Comparison of ENCODE assay signal across 28 cellular contexts in genomic region chr4:60443068-60443467, GRCh38.
"Had no signal": no experiment of that assay in that cellular context is flagged by ENCODE, and none has a peak within 500 bp of the region (broad histone marks: within the 10 kb centered on the region; RNA-seq: fewer than 3 reads in every experiment).

No MANE protein-coding gene starts in this region.

- H3K4me3 ChIP-seq: stomach, suprapubic skin, testis, thoracic aorta, thyroid gland, tibial artery, tibial nerve, transverse colon, upper lobe of left lung, upper lobe of right lung, uterus, vagina had no signal

- H3K4me1 ChIP-seq: stomach, suprapubic skin, testis, thyroid gland, tibial artery, tibial nerve, transverse colon, upper lobe of left lung, upper lobe of right lung, uterus, vagina had no signal

- DNase-seq: stimulated activated CD4-positive, alpha-beta T cell treated with anti-CD3 and anti-CD28 coated beads, Interleukin-2, amount 100 ng/mL, for 48 hours; stimulated activated CD4-positive, alpha-beta T cell treated with anti-CD3 and anti-CD28 coated beads, Interleukin-4, amount 100 ng/mL, for 1 hour; stimulated activated CD4-positive, alpha-beta T cell treated with anti-CD3 and anti-CD28 coated beads, Interleukin-4, amount 100 ng/mL, for 24 hours; stimulated activated CD4-positive, alpha-beta T cell treated with anti-CD3 and anti-CD28 coated beads, Interleukin-4, amount 100 ng/mL, for 4 hours; stimulated activated CD8-positive, alpha-beta memory T cell treated with anti-CD3 and anti-CD28 coated beads, Interleukin-4, amount 100 ng/mL, for 48 hours; stimulated activated naive B cell treated with anti-CD40 and anti-IgM and Interleukin-4, amounts not matched to agents 10 μg/mL and 1 μg/mL and 100 μg/mL, for 72 hours; stimulated activated naive CD4-positive, alpha-beta T cell; stimulated activated naive CD4-positive, alpha-beta T cell treated with Interleukin-2 at 50 U/mL for 16 hours; stimulated activated naive CD8-positive, alpha-beta T cell treated with anti-CD3 and anti-CD28 coated beads, Interleukin-15, amount 100 ng/mL, for 72 hours; stimulated activated naive CD8-positive, alpha-beta T cell treated with anti-CD3 and anti-CD28 coated beads, Interleukin-15, Interleukin-2, amounts not matched to agents 100 U/mL and 50 U/mL, for 24 hours; stomach; substantia nigra; testis; thyroid gland; transverse colon; upper lobe of left lung; upper lobe of right lung; uterus had no signal

- H3K36me3 Mint-ChIP-seq: stimulated activated effector memory CD8-positive, alpha-beta T cell treated with anti-CD3 and anti-CD28 coated beads, Interleukin-12 subunit alpha, Interleukin-12 subunit beta, amount 100 ng/mL, for 72 hours; stimulated activated memory B cell treated with anti-CD40 and anti-IgM and Interleukin-4, amounts not matched to agents 10 μg/mL and 1 μg/mL and 100 μg/mL, for 72 hours; stimulated activated naive B cell treated with anti-CD40 and anti-IgM and Interleukin-4, amounts not matched to agents 10 μg/mL and 1 μg/mL and 100 μg/mL, for 72 hours; type B pancreatic cell had no signal

- H3K27me3 Mint-ChIP-seq: stimulated activated memory B cell treated with anti-CD40 and anti-IgM and Interleukin-4, amounts not matched to agents 10 μg/mL and 1 μg/mL and 100 μg/mL, for 72 hours; stimulated activated naive B cell treated with anti-CD40 and anti-IgM and Interleukin-4, amounts not matched to agents 10 μg/mL and 1 μg/mL and 100 μg/mL, for 72 hours; stimulated activated naive CD8-positive, alpha-beta T cell treated with anti-CD3 and anti-CD28 coated beads, Interleukin-15, amount 100 ng/mL, for 72 hours; stimulated activated naive CD8-positive, alpha-beta T cell treated with anti-CD3 and anti-CD28 coated beads, Interleukin-15, Interleukin-2, amounts not matched to agents 100 ng/mL and 50 ng/mL, for 24 hours; type B pancreatic cell had no signal

- H3K4me1 Mint-ChIP-seq: stimulated activated effector memory CD8-positive, alpha-beta T cell treated with anti-CD3 and anti-CD28 coated beads, Interleukin-12 subunit alpha, Interleukin-12 subunit beta, amount 100 ng/mL, for 72 hours; stimulated activated memory B cell treated with anti-CD40 and anti-IgM and Interleukin-4, amounts not matched to agents 10 μg/mL and 1 μg/mL and 100 μg/mL, for 72 hours; stimulated activated naive B cell treated with anti-CD40 and anti-IgM and Interleukin-4, amounts not matched to agents 10 μg/mL and 1 μg/mL and 100 μg/mL, for 72 hours; stimulated activated naive CD8-positive, alpha-beta T cell treated with anti-CD3 and anti-CD28 coated beads, Interleukin-15, amount 100 ng/mL, for 72 hours had no signal

- H3K36me3 ChIP-seq: stomach, suprapubic skin, thoracic aorta, thyroid gland, tibial artery, tibial nerve, transverse colon, upper lobe of left lung, upper lobe of right lung, uterus, vagina had no signal

- ATAC-seq: stimulated activated effector memory CD8-positive, alpha-beta T cell treated with anti-CD3 and anti-CD28 coated beads, Interleukin-12 subunit alpha, Interleukin-12 subunit beta, amount 100 ng/mL, for 72 hours; stimulated activated memory B cell treated with anti-CD40 and anti-IgM and Interleukin-4, amounts not matched to agents 10 μg/mL and 1 μg/mL and 100 μg/mL, for 72 hours; stimulated activated naive B cell treated with anti-CD40 and anti-IgM and Interleukin-4, amounts not matched to agents 10 μg/mL and 1 μg/mL and 100 μg/mL, for 72 hours; stimulated activated naive CD8-positive, alpha-beta T cell treated with anti-CD3 and anti-CD28 coated beads, Interleukin-15, amount 100 ng/mL, for 72 hours; stimulated activated naive CD8-positive, alpha-beta T cell treated with anti-CD3 and anti-CD28 coated beads, Interleukin-15, Interleukin-2, amounts not matched to agents 100 U/mL and 50 U/mL, for 24 hours had no signal

- FAIRE-seq: urothelium cell line had no signal

- H3K9me3 ChIP-seq: suprapubic skin, testis, thoracic aorta, thyroid gland, tibial artery, upper lobe of right lung, uterus, vagina had no signal

- H3K27ac Mint-ChIP-seq: stimulated activated effector memory CD8-positive, alpha-beta T cell treated with anti-CD3 and anti-CD28 coated beads, Interleukin-12 subunit alpha, Interleukin-12 subunit beta, amount 100 ng/mL, for 72 hours; stimulated activated memory B cell treated with anti-CD40 and anti-IgM and Interleukin-4, amounts not matched to agents 10 μg/mL and 1 μg/mL and 100 μg/mL, for 72 hours; stimulated activated naive B cell treated with anti-CD40 and anti-IgM and Interleukin-4, amounts not matched to agents 10 μg/mL and 1 μg/mL and 100 μg/mL, for 72 hours; stimulated activated naive CD8-positive, alpha-beta T cell treated with anti-CD3 and anti-CD28 coated beads, Interleukin-15, amount 100 ng/mL, for 72 hours; stimulated activated naive CD8-positive, alpha-beta T cell treated with anti-CD3 and anti-CD28 coated beads, Interleukin-15, Interleukin-2, amounts not matched to agents 100 ng/mL and 50 ng/mL, for 24 hours; type B pancreatic cell had no signal

- H3K4me3 Mint-ChIP-seq: stimulated activated effector memory CD8-positive, alpha-beta T cell treated with anti-CD3 and anti-CD28 coated beads, Interleukin-12 subunit alpha, Interleukin-12 subunit beta, amount 100 ng/mL, for 72 hours; stimulated activated memory B cell treated with anti-CD40 and anti-IgM and Interleukin-4, amounts not matched to agents 10 μg/mL and 1 μg/mL and 100 μg/mL, for 72 hours; stimulated activated naive B cell treated with anti-CD40 and anti-IgM and Interleukin-4, amounts not matched to agents 10 μg/mL and 1 μg/mL and 100 μg/mL, for 72 hours; stimulated activated naive CD8-positive, alpha-beta T cell treated with anti-CD3 and anti-CD28 coated beads, Interleukin-15, amount 100 ng/mL, for 72 hours; stimulated activated naive CD8-positive, alpha-beta T cell treated with anti-CD3 and anti-CD28 coated beads, Interleukin-15, Interleukin-2, amounts not matched to agents 100 ng/mL and 50 ng/mL, for 24 hours; type B pancreatic cell had no signal

- H3K27me3 ChIP-seq: stomach, suprapubic skin, testis, thyroid gland, tibial artery, tibial nerve, transverse colon, upper lobe of left lung, upper lobe of right lung, uterus, vagina had no signal

- H3K27ac ChIP-seq: stomach, suprapubic skin, testis, thoracic aorta, thyroid gland, tibial artery, tibial nerve, transverse colon, upper lobe of left lung, upper lobe of right lung, uterus, vagina had no signal
